1 cellular context compared by ENCODE assay signal in genomic region chr7:91557789-91558396, GRCh38.
TF ChIP-seq lines count a peak whose summit lies in the region.

No MANE protein-coding gene starts in this region.

TF ChIP-seq in SK-N-SH, 30 proteins besides CTCF, POLR2A, EP300 and RAD21 (continued from another document):
- TF ChIP-seq ZBTB33 (IDR thresholded peaks at IDR 0.05; ENCODE audit: borderline replicate concordance, low read depth) (peak; percentile 39; the same call in 1 of the 2 replicates), RXRA (IDR thresholded peaks at IDR 0.05; ENCODE audit: borderline replicate concordance, low read depth) (peak; percentile 29; the same call in 1 of the 2 replicates), MXI1 (IDR thresholded peaks at IDR 0.05; ENCODE audit: low read depth, low read length) (no peak), GATA2 (CRISPR knock-in tag; IDR thresholded peaks at IDR 0.05) (no peak), REST (IDR thresholded peaks at IDR 0.05; ENCODE audit: low read depth, low read length) (no peak), GABPA (IDR thresholded peaks at IDR 0.05; ENCODE audit: low read depth) (no peak), IRF3 (IDR thresholded peaks at IDR 0.05; ENCODE audit: low read depth, low read length) (no peak), ELF1 (IDR thresholded peaks at IDR 0.05) (no peak), TAF1 (IDR thresholded peaks at IDR 0.05; ENCODE audit: borderline replicate concordance, low read depth, low read length) (0 out of 2 replicates have a peak, but pooled peaks have one; percentile 28), FOXM1 (IDR thresholded peaks at IDR 0.05; ENCODE audit: low read depth) (no peak), EZH2phosphoT487 (IDR thresholded peaks at IDR 0.05; ENCODE audit: borderline replicate concordance, low read depth) (no peak)
